In the genomic region with DNA sequence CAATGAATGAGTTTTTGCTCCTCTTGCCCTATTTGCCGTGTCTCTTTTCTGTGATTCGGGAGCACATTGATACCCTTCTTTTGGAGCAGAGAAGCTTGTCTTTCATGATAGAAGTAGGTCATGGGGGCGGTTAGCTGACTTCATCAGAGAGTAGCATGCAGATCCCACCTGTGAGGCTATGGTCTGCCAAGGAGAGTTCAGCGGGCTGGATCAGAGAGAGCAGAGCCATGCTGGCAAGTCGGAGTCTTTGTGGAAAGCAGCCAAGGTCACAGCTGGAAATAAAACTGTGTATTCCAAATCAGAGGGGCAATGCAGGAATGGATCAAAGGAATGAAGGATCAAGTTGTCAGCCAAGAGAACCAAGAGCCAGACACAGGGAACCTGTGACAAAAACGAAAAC, we compare ENCODE assay signal across 22 cellular contexts.
"Had no signal": no experiment of that assay in that cellular context is flagged by ENCODE, and none has a peak within 500 bp of the region (broad histone marks: within the 10 kb centered on the region; RNA-seq: fewer than 3 reads in every experiment).

No MANE protein-coding gene starts in this region.

- H3K4me3 Mint-ChIP-seq: activated CD4-positive, alpha-beta memory T cell treated with anti-CD3 and anti-CD28 coated beads for 36 hours; activated CD4-positive, alpha-beta T cell treated with anti-CD3 and anti-CD28 coated beads for 36 hours; activated CD8-positive, alpha-beta memory T cell treated with anti-CD3 and anti-CD28 coated beads, Interleukin-2, amount 10 ng/mL, durations not matched to agents 7 days and 5 days; activated naive CD4-positive, alpha-beta T cell treated with anti-CD3 and anti-CD28 coated beads for 36 hours; activated naive CD8-positive, alpha-beta T cell treated with anti-CD3 and anti-CD28 coated beads, Interleukin-2, amount 50 U/mL, for 24 hours; activated T-cell treated with anti-CD3 and anti-CD28 coated beads, Interleukin-2, amount 50 U/mL, for 24 hours; dendritic cell treated with granulocyte-macrophage colony-stimulating factor and Interleukin-4, amounts not matched to agents 40 ng/mL and 50 ng/mL, for 4 days; mesothelial cell of epicardium; natural killer cell treated with Interleukin-12 subunit alpha and Interleukin-12 subunit beta and Interleukin-15 and Interleukin-18, amount 100 ng/mL, for 72 hours; stimulated activated naive CD8-positive, alpha-beta T cell treated with anti-CD3 and anti-CD28 coated beads, Interleukin-15, amount 100 ng/mL, for 72 hours; T-helper 2 cell treated with Interferon-gamma antibody and Interleukin-4, amounts not matched to agents 5 μg/mL and 100 μg/mL, for 36 hours; type B pancreatic cell; WTC11 had no signal

- H3K9me3 Mint-ChIP-seq: activated naive CD4-positive, alpha-beta T cell treated with anti-CD3 and anti-CD28 coated beads for 36 hours; activated naive CD8-positive, alpha-beta T cell treated with anti-CD3 and anti-CD28 coated beads, Interleukin-2, amount 50 U/mL, for 24 hours; activated T-cell treated with anti-CD3 and anti-CD28 coated beads, Interleukin-2, amount 50 U/mL, for 24 hours; natural killer cell treated with Interleukin-12 subunit alpha and Interleukin-12 subunit beta and Interleukin-15 and Interleukin-18, amount 100 ng/mL, for 72 hours; stimulated activated naive CD8-positive, alpha-beta T cell treated with anti-CD3 and anti-CD28 coated beads, Interleukin-15, amount 100 ng/mL, for 72 hours; T-helper 2 cell treated with Interferon-gamma antibody and Interleukin-4, amounts not matched to agents 5 μg/mL and 100 μg/mL, for 36 hours had no signal

- H3K27ac Mint-ChIP-seq: activated CD4-positive, alpha-beta memory T cell treated with anti-CD3 and anti-CD28 coated beads for 36 hours; activated CD4-positive, alpha-beta T cell treated with anti-CD3 and anti-CD28 coated beads for 36 hours; activated CD8-positive, alpha-beta memory T cell treated with anti-CD3 and anti-CD28 coated beads, Interleukin-2, amount 10 ng/mL, durations not matched to agents 7 days and 5 days; activated naive CD4-positive, alpha-beta T cell treated with anti-CD3 and anti-CD28 coated beads for 36 hours; activated naive CD8-positive, alpha-beta T cell treated with anti-CD3 and anti-CD28 coated beads, Interleukin-2, amount 50 U/mL, for 24 hours; activated T-cell treated with anti-CD3 and anti-CD28 coated beads, Interleukin-2, amount 50 U/mL, for 24 hours; dendritic cell treated with granulocyte-macrophage colony-stimulating factor and Interleukin-4, amounts not matched to agents 40 ng/mL and 50 ng/mL, for 4 days; mesothelial cell of epicardium; natural killer cell treated with Interleukin-12 subunit alpha and Interleukin-12 subunit beta and Interleukin-15 and Interleukin-18, amount 100 ng/mL, for 72 hours; stimulated activated naive CD8-positive, alpha-beta T cell treated with anti-CD3 and anti-CD28 coated beads, Interleukin-15, amount 100 ng/mL, for 72 hours; T-helper 2 cell treated with Interferon-gamma antibody and Interleukin-4, amounts not matched to agents 5 μg/mL and 100 μg/mL, for 36 hours; type B pancreatic cell; WTC11 had no signal

- ATAC-seq: activated CD4-positive, alpha-beta T cell treated with anti-CD3 and anti-CD28 coated beads for 36 hours; activated CD8-positive, alpha-beta memory T cell treated with anti-CD3 and anti-CD28 coated beads, Interleukin-2, amount 10 ng/mL, durations not matched to agents 7 days and 5 days; activated naive CD8-positive, alpha-beta T cell treated with anti-CD3 and anti-CD28 coated beads, Interleukin-2, amount 50 U/mL, for 24 hours; gastroesophageal sphincter; heart left ventricle; left lung; natural killer cell treated with Interleukin-12 subunit alpha and Interleukin-12 subunit beta and Interleukin-15 and Interleukin-18, amount 100 ng/mL, for 72 hours; stimulated activated naive CD8-positive, alpha-beta T cell treated with anti-CD3 and anti-CD28 coated beads, Interleukin-15, amount 100 ng/mL, for 72 hours; WTC11 had no signal

- H3K36me3 Mint-ChIP-seq: activated CD4-positive, alpha-beta memory T cell treated with anti-CD3 and anti-CD28 coated beads for 36 hours; activated CD8-positive, alpha-beta memory T cell treated with anti-CD3 and anti-CD28 coated beads, Interleukin-2, amount 10 ng/mL, durations not matched to agents 7 days and 5 days; mesothelial cell of epicardium; natural killer cell treated with Interleukin-12 subunit alpha and Interleukin-12 subunit beta and Interleukin-15 and Interleukin-18, amount 100 ng/mL, for 72 hours; type B pancreatic cell; WTC11 had no signal

- H3K27me3 Mint-ChIP-seq: activated CD4-positive, alpha-beta memory T cell treated with anti-CD3 and anti-CD28 coated beads for 36 hours; activated CD4-positive, alpha-beta T cell treated with anti-CD3 and anti-CD28 coated beads for 36 hours; activated CD8-positive, alpha-beta memory T cell treated with anti-CD3 and anti-CD28 coated beads, Interleukin-2, amount 10 ng/mL, durations not matched to agents 7 days and 5 days; activated naive CD8-positive, alpha-beta T cell treated with anti-CD3 and anti-CD28 coated beads, Interleukin-2, amount 50 U/mL, for 24 hours; activated T-cell treated with anti-CD3 and anti-CD28 coated beads, Interleukin-2, amount 50 U/mL, for 24 hours; dendritic cell treated with granulocyte-macrophage colony-stimulating factor and Interleukin-4, amounts not matched to agents 40 ng/mL and 50 ng/mL, for 4 days; natural killer cell treated with Interleukin-12 subunit alpha and Interleukin-12 subunit beta and Interleukin-15 and Interleukin-18, amount 100 ng/mL, for 72 hours; stimulated activated naive CD8-positive, alpha-beta T cell treated with anti-CD3 and anti-CD28 coated beads, Interleukin-15, amount 100 ng/mL, for 72 hours; type B pancreatic cell had no signal

- H3K4me1 Mint-ChIP-seq: activated CD4-positive, alpha-beta T cell treated with anti-CD3 and anti-CD28 coated beads for 36 hours; activated CD8-positive, alpha-beta memory T cell treated with anti-CD3 and anti-CD28 coated beads, Interleukin-2, amount 10 ng/mL, durations not matched to agents 7 days and 5 days; activated naive CD8-positive, alpha-beta T cell treated with anti-CD3 and anti-CD28 coated beads, Interleukin-2, amount 50 U/mL, for 24 hours; stimulated activated naive CD8-positive, alpha-beta T cell treated with anti-CD3 and anti-CD28 coated beads, Interleukin-15, amount 100 ng/mL, for 72 hours; WTC11 had no signal

- DNase-seq: activated CD4-positive, alpha-beta memory T cell treated with anti-CD3 and anti-CD28 coated beads for 36 hours; activated CD4-positive, alpha-beta T cell treated with anti-CD3 and anti-CD28 coated beads for 36 hours; activated CD8-positive, alpha-beta memory T cell treated with anti-CD3 and anti-CD28 coated beads, Interleukin-2, amount 10 ng/mL, durations not matched to agents 7 days and 5 days; activated naive CD4-positive, alpha-beta T cell treated with anti-CD3 and anti-CD28 coated beads for 36 hours; activated naive CD8-positive, alpha-beta T cell treated with anti-CD3 and anti-CD28 coated beads, Interleukin-2, amount 50 U/mL, for 24 hours; activated T-cell treated with anti-CD3 and anti-CD28 coated beads, Interleukin-2, amount 50 U/mL, for 24 hours; aorta; cerebellar nuclear complex; effector CD8-positive, alpha-beta T cell; heart left ventricle; kidney; left lung; occipital lobe; stimulated activated CD4-positive, alpha-beta T cell treated with anti-CD3 and anti-CD28 coated beads, Interleukin-2, amount 100 ng/mL, for 24 hours; stimulated activated naive CD8-positive, alpha-beta T cell treated with anti-CD3 and anti-CD28 coated beads, Interleukin-15, amount 100 ng/mL, for 72 hours had no signal
